17 cellular contexts compared by ENCODE assay signal in genomic region chr11:72350752-72351151, GRCh38.
"Had no signal": no experiment of that assay in that cellular context is flagged by ENCODE, and none has a peak within 500 bp of the region (broad histone marks: within the 10 kb centered on the region; RNA-seq: fewer than 3 reads in every experiment).

No MANE protein-coding gene starts in this region.

- H3K27me3 Mint-ChIP-seq: activated CD4-positive, alpha-beta T cell treated with anti-CD3 and anti-CD28 coated beads, Interleukin-2, amount 10 ng/mL, durations not matched to agents 7 days and 5 days; naive thymus-derived CD8-positive, alpha-beta T cell; progenitor cell of endocrine pancreas had no signal

- H3K4me1 Mint-ChIP-seq: activated CD4-positive, alpha-beta T cell treated with anti-CD3 and anti-CD28 coated beads, Interleukin-2, amount 10 ng/mL, durations not matched to agents 7 days and 5 days; naive thymus-derived CD8-positive, alpha-beta T cell had no signal

- H3K9me3 Mint-ChIP-seq: activated CD4-positive, alpha-beta T cell treated with anti-CD3 and anti-CD28 coated beads, Interleukin-2, amount 10 ng/mL, durations not matched to agents 7 days and 5 days; naive thymus-derived CD8-positive, alpha-beta T cell; T-helper 1 cell treated with Interleukin-12 subunit alpha and Interleukin-12 subunit beta and Interleukin-4 antibody, amounts not matched to agents 30 μg/mL and 1 μg/mL, for 36 hours had no signal

- H3K9me3 ChIP-seq: adrenal gland, mucosa of descending colon, neutrophil had no signal

- H3K4me3 Mint-ChIP-seq: activated CD4-positive, alpha-beta T cell treated with anti-CD3 and anti-CD28 coated beads, Interleukin-2, amount 10 ng/mL, durations not matched to agents 7 days and 5 days; naive thymus-derived CD8-positive, alpha-beta T cell; T-helper 1 cell treated with Interleukin-12 subunit alpha and Interleukin-12 subunit beta and Interleukin-4 antibody, amounts not matched to agents 30 μg/mL and 1 μg/mL, for 36 hours had no signal

- H3K27ac ChIP-seq: coronary artery, neutrophil had no signal

- H3K4me3 ChIP-seq: adrenal gland, coronary artery, mucosa of descending colon had no signal

- ATAC-seq: mucosa of descending colon; naive thymus-derived CD8-positive, alpha-beta T cell had no signal

- H3K27me3 ChIP-seq: adrenal gland, neutrophil had no signal

- DNase-seq: activated CD4-positive, alpha-beta T cell treated with anti-CD3 and anti-CD28 coated beads, Interleukin-2, amount 10 ng/mL, durations not matched to agents 7 days and 5 days; activated CD4-positive, CD25-positive, alpha-beta regulatory T cell; activated CD8-positive, alpha-beta memory T cell treated with anti-CD3 and anti-CD28 coated beads for 24 hours; activated naive CD4-positive, alpha-beta T cell treated with Interleukin-2 at 50 U/mL for 16 hours; adrenal gland; caudate nucleus; effector memory CD4-positive, alpha-beta T cell; mammary epithelial cell; mucosa of descending colon; naive thymus-derived CD8-positive, alpha-beta T cell; stimulated activated CD4-positive, alpha-beta T cell treated with anti-CD3 and anti-CD28 coated beads, Interleukin-2, amount 100 ng/mL, for 48 hours; stimulated activated naive CD4-positive, alpha-beta T cell treated with Interleukin-2 at 50 U/mL for 16 hours; trophoblast cell had no signal

- H3K27ac Mint-ChIP-seq: activated CD4-positive, alpha-beta T cell treated with anti-CD3 and anti-CD28 coated beads, Interleukin-2, amount 10 ng/mL, durations not matched to agents 7 days and 5 days; progenitor cell of endocrine pancreas; T-helper 1 cell treated with Interleukin-12 subunit alpha and Interleukin-12 subunit beta and Interleukin-4 antibody, amounts not matched to agents 30 μg/mL and 1 μg/mL, for 36 hours had no signal

- H3K36me3 ChIP-seq: adrenal gland had no signal
